16 cellular contexts compared by ENCODE assay signal in the genomic region with DNA sequence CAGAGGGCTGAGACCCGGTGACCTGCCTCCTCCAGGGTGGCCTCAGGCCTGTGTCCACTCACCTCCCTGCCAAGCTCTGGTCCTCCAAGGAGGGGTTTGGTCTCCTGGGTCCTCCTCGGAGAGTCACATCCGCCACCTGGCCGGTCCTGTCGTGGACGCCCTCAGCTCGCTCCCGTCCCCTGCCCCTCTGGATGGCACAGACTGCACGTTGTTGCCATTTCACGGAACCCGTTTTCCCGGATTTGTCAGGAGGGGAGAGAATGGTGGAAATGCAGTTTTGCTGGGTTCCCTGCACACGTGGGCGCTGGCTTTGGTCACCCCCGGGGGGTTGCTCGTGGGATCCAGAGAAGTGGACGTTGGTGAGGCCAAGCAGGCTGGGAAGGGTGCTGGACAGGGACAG.
A peak's percentile ranks its signal among the peaks of the same experiment; 100 is the strongest.
DNase-seq lines count a peak whose midpoint lies in the region; FAIRE-seq and TF ChIP-seq lines count a peak whose summit lies in the region.
"Had no signal": no experiment of that assay in that cellular context is flagged by ENCODE, and none has a peak within 500 bp of the region (broad histone marks: within the 10 kb centered on the region; RNA-seq: fewer than 3 reads in every experiment).

No MANE protein-coding gene starts in this region.

- H3K27me3 ChIP-seq in H1 (replicated peaks in 1 of 4; ENCODE audit: control insufficient read depth in 3 of 4, extremely low read depth in 1 of 4, insufficient read depth in 3 of 4, low read length in 3 of 4) (no peaks in the 10 kb centered on the region), prostate gland (replicated peaks; ENCODE audit: insufficient read depth) (no peaks in the 10 kb centered on the region), tibial nerve (no peaks in the 10 kb centered on the region), spleen (replicated peaks in 1 of 7) (no peaks in the 10 kb centered on the region)

- peaks cover 0 to 35% of the 10 kb centered on the region in 2 experiments; a peak in 2 of 4 replicates for H3K79me2 ChIP-seq in H1 (ENCODE audit: control insufficient read depth in 1 of 2, insufficient read depth in 2 of 2, low read length in 2 of 2)

- H3K14ac ChIP-seq in H1 (ENCODE audit: insufficient read length): no peak overlapping the region

- H2BK5ac ChIP-seq in H1 (ENCODE audit: low read depth, low read length): no peak overlapping the region

- no peak overlapping the region for H3K23ac ChIP-seq in H1 (ENCODE audit: insufficient read length)

- no peak overlapping the region for H2BK12ac ChIP-seq in H1 (ENCODE audit: low read depth, low read length)

- no peak overlapping the region for H2BK120ac ChIP-seq in H1 (replicated peaks; ENCODE audit: low read depth, low read length)

- no peak overlapping the region for H2BK20ac ChIP-seq in H1 (ENCODE audit: low read length)

- CTCF ChIA-PET in H1 (lab: Charles Lee; ENCODE audit: partially characterized antibody): interaction anchor here (1.0 to 5.4 kb wide), 3 partner anchors 8 to 44 kb away, joined by 5 to 24 read pairs (median 9); no protein-coding TSS in a partner anchor

- no peak for DNase-seq in H1 (ENCODE audit: low read depth in 1 of 2, low spot score in 2 of 2)
- no peak for DNase-seq in prostate gland (ENCODE audit: low spot score)
- DNase-seq in tibial nerve (ENCODE audit: low spot score in 2 of 2): no peak
- DNase-seq in spleen: no peak
- no peak for DNase-seq in stimulated activated CD4-positive, alpha-beta T cell treated with anti-CD3 and anti-CD28 coated beads, Interleukin-12 subunit alpha, Interleukin-12 subunit beta, amount 100 ng/mL, for 4 hours
- no peak for DNase-seq in cerebellum (ENCODE audit: low spot score)
- DNase-seq: CD8-positive, alpha-beta memory T cell; DMS79; MV-4-11; NCI-H1417 treated with DMSO at 0.1 percent for 48 hours; NCI-H2029 treated with DMSO at 0.1 percent for 48 hours; NCI-H82 had no signal

- no peak overlapping the region for H3K4me2 ChIP-seq in H1 (ENCODE audit: insufficient read depth in 1 of 2, low read depth in 2 of 2, low read length in 2 of 2)

- H3K79me1 ChIP-seq in H1 (ENCODE audit: low read depth, low read length): peaks cover 32% of the 10 kb centered on the region

- no peak overlapping the region for H2BK15ac ChIP-seq in H1 (ENCODE audit: low read length)

- H2AFZ ChIP-seq in H1 (ENCODE audit: low read length): no peak overlapping the region

- H3K9me3 ChIP-seq in H1 (ENCODE audit: insufficient read depth in 2 of 2, low read depth in 1 of 2, low read length in 1 of 2) (no peaks in the 10 kb centered on the region), prostate gland (no peaks in the 10 kb centered on the region), tibial nerve (no peaks in the 10 kb centered on the region), spleen (no peaks in the 10 kb centered on the region)

- H3K27ac ChIP-seq in VCaP (peak overlapping the region; percentile 26; the same call in 1 of the 2 replicates), H1 (ENCODE audit: low read depth, low read length) (no peak overlapping the region), prostate gland (peak overlapping the region; percentile 42 to 85), tibial nerve (peak overlapping the region in 3 of 4 donors; percentile 28 to 96 (median 91)), spleen (peak overlapping the region in 1 of 8 donors; percentile 98)
- H3K27ac ChIP-seq: HL-60 had no signal

- H3K9ac ChIP-seq in H1 (replicated peaks in 1 of 4; ENCODE audit: extremely low read depth in 1 of 4, low read depth in 3 of 4, low read length in 3 of 4): no peak overlapping the region

- FAIRE-seq in H1 (lab: Jason Lieb, UNC): no peak
- FAIRE-seq: D721Med, HTR-8/SVneo had no signal

- H3K4me3 ChIP-seq in H1 (ENCODE audit: extremely low read depth in 1 of 4, insufficient read depth in 2 of 4, low read depth in 3 of 4, low read length in 4 of 4): no peak overlapping the region
- no peak overlapping the region for H3K4me3 ChIP-seq in prostate gland
- H3K4me3 ChIP-seq in tibial nerve: no peak overlapping the region
- H3K4me3 ChIP-seq in spleen: no peak overlapping the region

- TF ChIP-seq RAD21 in H1 (IDR thresholded peaks at IDR 0.05 in 1 of 2, conservative IDR thresholded peaks at IDR 0.05 in 1 of 2; ENCODE audit: low read depth in 2 of 2, low read length in 2 of 2): no peak

- TF ChIP-seq POLR2A in H1 (IDR thresholded peaks at IDR 0.05; ENCODE audit: control extremely low read depth in 1 of 2, low read depth in 2 of 2, low read length in 2 of 2): no peak
- TF ChIP-seq POLR2A in prostate gland (IDR thresholded peaks at IDR 0.05): no peak
- no peak for TF ChIP-seq POLR2A in tibial nerve (IDR thresholded peaks at IDR 0.05)
- no peak for TF ChIP-seq POLR2A in spleen (IDR thresholded peaks at IDR 0.05)

- POLR2A ChIA-PET in H1 (lab: Charles Lee; ENCODE audit: partially characterized antibody): no interaction called here

- TF ChIP-seq EP300 in H1 (IDR thresholded peaks at IDR 0.05; ENCODE audit: borderline replicate concordance in 1 of 2, low read depth in 2 of 2, low read length in 2 of 2) (no peak), tibial nerve (IDR thresholded peaks at IDR 0.05) (no peak)

- H2AK5ac ChIP-seq in H1 (ENCODE audit: low read depth, low read length): no peak overlapping the region

- no peak for TF ChIP-seq CTCF in VCaP (conservative IDR thresholded peaks at IDR 0.05)
- TF ChIP-seq CTCF in H1 (IDR thresholded peaks at IDR 0.05; ENCODE audit: control extremely low read depth in 1 of 3, insufficient read depth in 1 of 3, low read depth in 1 of 3, low read length in 3 of 3): no peak
- no peak for TF ChIP-seq CTCF in prostate gland (IDR thresholded peaks at IDR 0.05)
- TF ChIP-seq CTCF in tibial nerve (IDR thresholded peaks at IDR 0.05): no peak
- TF ChIP-seq CTCF in spleen (IDR thresholded peaks at IDR 0.05 in 8 of 11, conservative IDR thresholded peaks at IDR 0.05 in 3 of 11): no peak

- peak overlapping the region; percentile 74 for H4K8ac ChIP-seq in H1 (ENCODE audit: extremely low read depth, insufficient read depth, low read length)

- peaks cover 6 to 10% of the 10 kb centered on the region in 2 experiments for H4K20me1 ChIP-seq in H1 (replicated peaks in 1 of 2; ENCODE audit: control insufficient read depth in 1 of 2, insufficient read depth in 2 of 2, low read length in 2 of 2)

- H3K4ac ChIP-seq in H1 (replicated peaks; ENCODE audit: insufficient read length, low read depth, low read length): no peak overlapping the region

- H3K18ac ChIP-seq in H1 (ENCODE audit: extremely low read depth, low read length): no peak overlapping the region; the same call in 1 of the 2 replicates

- H3K23me2 ChIP-seq in H1 (ENCODE audit: low read depth, low read length): peaks cover 1% of the 10 kb centered on the region; the same call in 1 of the 2 replicates

- H3K36me3 ChIP-seq in H1 (ENCODE audit: control insufficient read depth in 2 of 4, insufficient read depth in 4 of 4, low read length in 3 of 4) (no peaks in the 10 kb centered on the region), prostate gland (no peaks in the 10 kb centered on the region), tibial nerve (no peaks in the 10 kb centered on the region), spleen (peaks cover 0 to 9% (median 0%) of the 10 kb centered on the region in 6 donors)

- intact Hi-C loops in prostate gland (cut with DNase I) (no loop called here), spleen (cut with DNase I; ENCODE audit: low total_unique reads) (no loop called here)

- H4K5ac ChIP-seq in H1 (ENCODE audit: insufficient read length, low read depth, low read length): no peak overlapping the region

- no peaks in the 10 kb centered on the region; a peak in 1 of 7 replicates for H3K4me1 ChIP-seq in H1 (replicated peaks in 1 of 4; ENCODE audit: control insufficient read depth in 3 of 4, insufficient read depth in 4 of 4, low read length in 3 of 4)
- peaks cover 46% of the 10 kb centered on the region for H3K4me1 ChIP-seq in prostate gland (replicated peaks)
- peaks cover 3 to 96% (median 88%) of the 10 kb centered on the region in 4 donors for H3K4me1 ChIP-seq in tibial nerve
- peaks cover 81 to 100% (median 92%) of the 10 kb centered on the region in 6 donors for H3K4me1 ChIP-seq in spleen

- H4K91ac ChIP-seq in H1 (replicated peaks; ENCODE audit: insufficient read length, low read length): no peak overlapping the region

- no peak overlapping the region for H3K56ac ChIP-seq in H1 (replicated peaks; ENCODE audit: insufficient read length, low read depth, low read length)

- 93% methylated on average over 14 of the region's 17 CpGs; no CpG with 5 or more reads in 1 of the 2 experiments for WGBS in H1 (ENCODE audit: extremely low coverage in 1 of 2, insufficient coverage in 1 of 2, insufficient read length in 1 of 2, insufficient replicate concordance in 2 of 2, low coverage in 1 of 2, low lambda C conversion rate in 2 of 2, missing lambda C conversion rate in 1 of 2), 2 experiments
- WGBS in prostate gland: 47% methylated on average over 16 of the region's 17 CpGs
- 70 to 78% methylated on average over 15 to 16 of the region's 17 CpGs for WGBS in tibial nerve, 2 donors
- WGBS in spleen, 5 donors: 88 to 93% (median 90%) methylated on average over 16 to 17 of the region's 17 CpGs

TF ChIP-seq in H1, 55 proteins besides CTCF, POLR2A, EP300 and RAD21:
- TF ChIP-seq KDM5A (IDR thresholded peaks at IDR 0.05; ENCODE audit: low read length) (no peak), SIX5 (IDR thresholded peaks at IDR 0.05; ENCODE audit: low read depth, low read length) (no peak), NANOG (IDR thresholded peaks at IDR 0.05; ENCODE audit: insufficient read depth, low read depth, low read length, poor library complexity, severe bottlenecking) (no peak)
TF ChIP-seq in H1: peak in this region for 0.
